Comparison of ENCODE assay signal across 1 cellular context in the genomic region with DNA sequence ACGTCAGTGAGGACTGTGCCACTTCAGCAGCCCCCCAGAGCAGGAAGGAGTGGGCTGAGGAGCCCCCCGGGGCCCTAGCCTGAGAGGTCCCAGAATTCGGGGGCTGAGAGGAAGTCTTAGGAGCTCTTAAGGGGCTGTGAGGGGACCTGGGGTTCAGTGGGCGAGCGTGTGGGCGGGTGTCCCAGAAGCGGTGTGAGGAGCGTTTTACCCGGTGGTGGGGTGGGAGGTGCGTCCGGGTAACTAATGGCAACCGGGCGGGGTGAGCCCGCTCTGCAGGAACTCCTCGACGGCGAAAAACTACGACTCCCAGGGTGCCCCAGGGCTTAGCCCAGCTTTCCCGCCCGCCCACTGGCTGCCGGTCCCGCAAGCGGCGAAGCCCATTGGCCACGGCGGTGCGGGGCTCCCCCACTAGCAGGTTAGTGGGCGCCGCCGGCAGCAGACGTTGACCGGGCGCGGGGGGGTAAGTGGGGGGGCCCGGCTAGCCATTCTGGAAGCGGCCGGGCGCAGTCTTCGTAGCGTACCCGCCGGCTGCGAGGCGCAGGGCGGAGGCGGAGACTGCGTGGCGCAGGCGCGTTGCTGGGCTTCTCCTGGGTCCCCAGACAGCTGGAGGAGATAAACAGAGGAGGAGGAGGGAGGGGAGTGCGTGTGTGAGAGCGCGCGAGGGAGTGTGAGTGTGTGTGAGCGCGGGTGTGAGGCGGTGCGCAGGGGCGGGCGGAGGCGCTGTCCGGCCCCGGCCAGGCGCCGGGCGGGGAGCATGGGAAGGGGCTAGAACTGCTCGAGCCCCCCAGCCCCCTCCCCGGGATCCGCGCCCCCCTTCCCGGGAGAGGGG.
TF ChIP-seq lines count a peak whose summit lies in the region.

A gene with protein sequence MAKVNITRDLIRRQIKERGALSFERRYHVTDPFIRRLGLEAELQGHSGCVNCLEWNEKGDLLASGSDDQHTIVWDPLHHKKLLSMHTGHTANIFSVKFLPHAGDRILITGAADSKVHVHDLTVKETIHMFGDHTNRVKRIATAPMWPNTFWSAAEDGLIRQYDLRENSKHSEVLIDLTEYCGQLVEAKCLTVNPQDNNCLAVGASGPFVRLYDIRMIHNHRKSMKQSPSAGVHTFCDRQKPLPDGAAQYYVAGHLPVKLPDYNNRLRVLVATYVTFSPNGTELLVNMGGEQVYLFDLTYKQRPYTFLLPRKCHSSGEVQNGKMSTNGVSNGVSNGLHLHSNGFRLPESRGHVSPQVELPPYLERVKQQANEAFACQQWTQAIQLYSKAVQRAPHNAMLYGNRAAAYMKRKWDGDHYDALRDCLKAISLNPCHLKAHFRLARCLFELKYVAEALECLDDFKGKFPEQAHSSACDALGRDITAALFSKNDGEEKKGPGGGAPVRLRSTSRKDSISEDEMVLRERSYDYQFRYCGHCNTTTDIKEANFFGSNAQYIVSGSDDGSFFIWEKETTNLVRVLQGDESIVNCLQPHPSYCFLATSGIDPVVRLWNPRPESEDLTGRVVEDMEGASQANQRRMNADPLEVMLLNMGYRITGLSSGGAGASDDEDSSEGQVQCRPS (plus strand): TSS at position 579 of the 829 bp plus-strand sequence. CDS start 26,423 bp downstream, outside the sequence.

TF ChIP-seq in liver, 16 proteins besides CTCF, POLR2A, EP300 and RAD21 (continued from another document):
- TF ChIP-seq, protein P1, sequence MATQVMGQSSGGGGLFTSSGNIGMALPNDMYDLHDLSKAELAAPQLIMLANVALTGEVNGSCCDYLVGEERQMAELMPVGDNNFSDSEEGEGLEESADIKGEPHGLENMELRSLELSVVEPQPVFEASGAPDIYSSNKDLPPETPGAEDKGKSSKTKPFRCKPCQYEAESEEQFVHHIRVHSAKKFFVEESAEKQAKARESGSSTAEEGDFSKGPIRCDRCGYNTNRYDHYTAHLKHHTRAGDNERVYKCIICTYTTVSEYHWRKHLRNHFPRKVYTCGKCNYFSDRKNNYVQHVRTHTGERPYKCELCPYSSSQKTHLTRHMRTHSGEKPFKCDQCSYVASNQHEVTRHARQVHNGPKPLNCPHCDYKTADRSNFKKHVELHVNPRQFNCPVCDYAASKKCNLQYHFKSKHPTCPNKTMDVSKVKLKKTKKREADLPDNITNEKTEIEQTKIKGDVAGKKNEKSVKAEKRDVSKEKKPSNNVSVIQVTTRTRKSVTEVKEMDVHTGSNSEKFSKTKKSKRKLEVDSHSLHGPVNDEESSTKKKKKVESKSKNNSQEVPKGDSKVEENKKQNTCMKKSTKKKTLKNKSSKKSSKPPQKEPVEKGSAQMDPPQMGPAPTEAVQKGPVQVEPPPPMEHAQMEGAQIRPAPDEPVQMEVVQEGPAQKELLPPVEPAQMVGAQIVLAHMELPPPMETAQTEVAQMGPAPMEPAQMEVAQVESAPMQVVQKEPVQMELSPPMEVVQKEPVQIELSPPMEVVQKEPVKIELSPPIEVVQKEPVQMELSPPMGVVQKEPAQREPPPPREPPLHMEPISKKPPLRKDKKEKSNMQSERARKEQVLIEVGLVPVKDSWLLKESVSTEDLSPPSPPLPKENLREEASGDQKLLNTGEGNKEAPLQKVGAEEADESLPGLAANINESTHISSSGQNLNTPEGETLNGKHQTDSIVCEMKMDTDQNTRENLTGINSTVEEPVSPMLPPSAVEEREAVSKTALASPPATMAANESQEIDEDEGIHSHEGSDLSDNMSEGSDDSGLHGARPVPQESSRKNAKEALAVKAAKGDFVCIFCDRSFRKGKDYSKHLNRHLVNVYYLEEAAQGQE (IDR thresholded peaks at IDR 0.05) = peak; percentile 41
- TF ChIP-seq RXRA (IDR thresholded peaks at IDR 0.05) (no peak), FOXA1 (IDR thresholded peaks at IDR 0.05) (peak; percentile 47), FOXA2 (IDR thresholded peaks at IDR 0.05) (no peak), TAF1 (conservative IDR thresholded peaks at IDR 0.05) (no peak), HNF4G (IDR thresholded peaks at IDR 0.05) (no peak), YY1 (IDR thresholded peaks at IDR 0.05) (peak; percentile 34)
TF ChIP-seq in liver: peak in this region for 7.
